ENCODE assay signal across 14 cellular contexts in the genomic region with DNA sequence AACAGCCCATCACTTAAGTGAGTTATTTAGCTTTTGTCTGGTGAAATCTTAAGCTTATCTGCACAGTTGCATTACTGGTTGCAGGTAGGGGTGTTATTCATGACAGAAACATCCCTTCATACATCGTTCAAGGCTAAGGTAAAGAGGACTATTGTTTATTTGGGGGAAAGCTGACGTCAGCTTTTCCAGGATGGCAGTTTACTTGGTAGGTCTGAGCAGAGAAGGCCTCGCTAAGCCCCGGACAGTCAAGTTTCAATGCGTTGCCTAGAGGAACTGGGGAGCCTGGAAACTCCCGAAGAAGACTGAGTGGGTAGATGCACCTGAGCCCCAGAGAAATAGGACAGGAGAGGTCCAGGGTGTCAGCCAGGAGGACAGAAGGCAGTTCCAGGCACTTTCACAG. TPM values are rescaled to one million over a fixed set of nuclear protein-coding genes. Genes with fewer than 3 reads are reported as not detected.
DNase-seq lines count a peak whose midpoint lies in the region; ATAC-seq, FAIRE-seq and TF ChIP-seq lines count a peak whose summit lies in the region.
"Had no signal": no experiment of that assay in that cellular context is flagged by ENCODE, and none has a peak within 500 bp of the region (broad histone marks: within the 10 kb centered on the region; RNA-seq: fewer than 3 reads in every experiment).

No MANE protein-coding gene starts in this region.

- TF ChIP-seq CTCF in kidney (IDR thresholded peaks at IDR 0.05; ENCODE audit: borderline replicate concordance, extremely low read depth, insufficient read depth) (no peak), osteocyte (IDR thresholded peaks at IDR 0.05) (no peak)

- peaks cover 2% of the 10 kb centered on the region for H3K36me3 Mint-ChIP-seq in osteocyte (ENCODE audit: unreplicated experiment)

- H3K27ac ChIP-seq in caudate nucleus (ENCODE audit: low read depth, low read length) (peak overlapping the region; percentile 41), kidney (ENCODE audit: low read depth in 2 of 2, low read length in 2 of 2) (no peak overlapping the region)

- ATAC-seq in GM21576 (IDR thresholded peaks at IDR 0.05; ENCODE audit: unreplicated experiment) = no peak
- ATAC-seq: sciatic nerve had no signal

- H3K9ac ChIP-seq in kidney (ENCODE audit: low read length in 2 of 2) = no peak overlapping the region

- intact Hi-C loops in kidney (cut with DNase I) = no loop called here

- DNase-seq in NCI-H748 (lab: John Stamatoyannopoulos, UW; ENCODE audit: unreplicated experiment) (peak; percentile 10), NCI-H748 treated with DMSO at 0.1 percent for 48 hours (lab: John Stamatoyannopoulos, UW) (no peak), NAMALWA (ENCODE audit: low spot score) (peak; percentile 13), caudate nucleus (lab: John Stamatoyannopoulos, UW) (no peak), renal cortical epithelial cell (ENCODE audit: low read depth) (peak; percentile 36), kidney (no peak), osteocyte (ENCODE audit: extremely low spot score, unreplicated experiment) (no peak)
- DNase-seq: NCI-H1436 had no signal

- FAIRE-seq in kidney (lab: Jason Lieb, UNC) = no peak
- FAIRE-seq: islet of Langerhans had no signal

- H3K27me3 Mint-ChIP-seq in osteocyte (ENCODE audit: unreplicated experiment) = no peaks in the 10 kb centered on the region

- H3K4me1 Mint-ChIP-seq in osteocyte (ENCODE audit: unreplicated experiment) = peaks cover 40% of the 10 kb centered on the region

- no peaks in the 10 kb centered on the region for H3K36me3 ChIP-seq in kidney (ENCODE audit: control insufficient read depth in 1 of 2, insufficient read depth in 2 of 2, low read length in 2 of 2)

- H3K27ac Mint-ChIP-seq in osteocyte (ENCODE audit: unreplicated experiment) = no peak overlapping the region

- H3K9me3 Mint-ChIP-seq in osteocyte (ENCODE audit: unreplicated experiment) = no peaks in the 10 kb centered on the region

- peaks cover 19 to 22% of the 10 kb centered on the region in 2 donors for H3K4me1 ChIP-seq in kidney (ENCODE audit: control insufficient read depth in 1 of 2, insufficient read depth in 1 of 2, low read depth in 1 of 2, low read length in 2 of 2)

- H3K4me3 Mint-ChIP-seq in osteocyte (ENCODE audit: unreplicated experiment) = no peak overlapping the region

- no peaks in the 10 kb centered on the region for H3K9me3 ChIP-seq in kidney (ENCODE audit: control insufficient read depth in 1 of 2, low read length in 2 of 2)

- H3K4me3 ChIP-seq in kidney (ENCODE audit: low read length in 2 of 2) = no peak overlapping the region

RNA-seq across cellular contexts. Expression of gene RNU4ATAC, which starts 2.2 kb away (rescaled TPM):
- total RNA-seq in renal cortical epithelial cell (under 0.01 TPM in 1 of 2 replicates, not detected in the other), kidney (8.2 TPM), osteocyte (not detected in 2 replicates)
- polyA plus RNA-seq in kidney (ENCODE audit: insufficient read depth, low read depth, low replicate concordance) = not detected
- total RNA-seq: dermis microvascular lymphatic vessel endothelial cell; sciatic nerve; T-helper 1 cell treated with Interleukin-12 subunit alpha and Interleukin-12 subunit beta and Interleukin-4 antibody, amounts not matched to agents 30 ng/mL and 1 ng/mL, for 36 hours had no signal
- polyA plus RNA-seq: AG04450 had no signal

Comparison
In these comparisons a context has a peak if more than half of its experiments do, and no peak if none do; other contexts are left out.
1. DNase-seq: peak in NCI-H748 (single experiment), NAMALWA (single experiment) and renal cortical epithelial cell (single experiment); none in NCI-H748 treated with DMSO at 0.1 percent for 48 hours (single experiment), caudate nucleus (0 of 61), kidney (single experiment) and osteocyte (single experiment).